ENCODE assay signal across 19 cellular contexts in the genomic region with DNA sequence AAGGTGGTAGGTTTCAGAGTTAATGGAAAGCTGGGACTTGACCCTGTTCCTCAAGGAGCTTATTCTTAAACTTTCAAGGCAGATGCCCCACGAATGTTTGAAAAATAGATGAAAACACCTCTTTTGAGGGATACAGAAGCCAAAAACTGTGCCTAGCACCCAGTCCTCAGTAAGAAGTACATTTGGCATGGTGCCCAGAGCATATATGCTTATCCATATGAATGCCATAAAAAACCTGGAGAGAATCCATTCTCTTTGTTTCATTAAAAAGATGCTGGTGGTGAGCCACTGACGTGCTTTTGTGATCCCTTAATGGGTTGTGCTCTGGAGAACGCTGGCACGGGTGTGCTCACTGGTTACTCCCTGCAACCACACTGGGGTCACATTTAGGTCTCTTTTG.
DNase-seq lines count a peak whose midpoint lies in the region; ATAC-seq and TF ChIP-seq lines count a peak whose summit lies in the region.
"Had no signal": no experiment of that assay in that cellular context is flagged by ENCODE, and none has a peak within 500 bp of the region (broad histone marks: within the 10 kb centered on the region; RNA-seq: fewer than 3 reads in every experiment).

No MANE protein-coding gene starts in this region.

- no peak overlapping the region for H3K23ac ChIP-seq in mesenchymal stem cell (ENCODE audit: low read length in 2 of 2)

- H2AK5ac ChIP-seq in mesenchymal stem cell (ENCODE audit: low read length, severe bottlenecking) = peak overlapping the region; percentile 7

- H3K27ac ChIP-seq in mesenchymal stem cell (ENCODE audit: low read length, poor library complexity, severe bottlenecking) = no peak overlapping the region
- H3K27ac ChIP-seq in suprapubic skin = peak overlapping the region; percentile 47
- H3K27ac ChIP-seq: BLaER1 treated with 17β-estradiol and CSF1 and Interleukin-3, amounts not matched to agents 10 nM and 100 nM; HL-60; SJCRH30 had no signal

- H3K27me3 ChIP-seq in adipocyte (replicated peaks; ENCODE audit: control insufficient read depth, insufficient read depth, low read length) (no peaks in the 10 kb centered on the region), mesenchymal stem cell (ENCODE audit: control insufficient read depth in 1 of 2, insufficient read depth in 1 of 2, low read length in 2 of 2) (no peaks in the 10 kb centered on the region), suprapubic skin (no peaks in the 10 kb centered on the region)
- H3K27me3 ChIP-seq: BLaER1 treated with 17β-estradiol and CSF1 and Interleukin-3, amounts not matched to agents 10 nM and 100 nM; MG63; SJCRH30 had no signal

- H2AFZ ChIP-seq in mesenchymal stem cell (ENCODE audit: low read depth, low read length) = no peak overlapping the region
- H2AFZ ChIP-seq: GM23248 had no signal

- no peaks in the 10 kb centered on the region for H3K79me1 ChIP-seq in mesenchymal stem cell (replicated peaks; ENCODE audit: low read length, poor library complexity, severe bottlenecking)

- no peak for TF ChIP-seq POLR2A in suprapubic skin (IDR thresholded peaks at IDR 0.05)

- peak overlapping the region in 1 of 2 experiments; percentile 98 for H3K14ac ChIP-seq in mesenchymal stem cell (ENCODE audit: low read length in 2 of 2)

- H3K4me1 ChIP-seq in adipocyte (ENCODE audit: control insufficient read depth, insufficient read depth, low read length) = peaks cover 71% of the 10 kb centered on the region
- peaks cover 23% of the 10 kb centered on the region for H3K4me1 ChIP-seq in mesenchymal stem cell (ENCODE audit: control insufficient read depth, insufficient read depth, low read depth, low read length)
- peaks cover 88% of the 10 kb centered on the region for H3K4me1 ChIP-seq in suprapubic skin
- H3K4me1 ChIP-seq: SJCRH30 had no signal

- H3K4me3 ChIP-seq in adipocyte (ENCODE audit: low read length) (no peak overlapping the region), mesenchymal stem cell (ENCODE audit: insufficient read depth in 1 of 2, low read depth in 1 of 2, low read length in 2 of 2) (no peak overlapping the region), suprapubic skin (no peak overlapping the region)
- H3K4me3 ChIP-seq: BLaER1 treated with 17β-estradiol and CSF1 and Interleukin-3, amounts not matched to agents 10 nM and 100 nM; GM23248; MG63; SJCRH30 had no signal

- ATAC-seq in HG03095 (IDR thresholded peaks at IDR 0.05; ENCODE audit: unreplicated experiment) = no peak
- ATAC-seq: HCT116 had no signal

- no peak for TF ChIP-seq EP300 in suprapubic skin (IDR thresholded peaks at IDR 0.05)

- DNase-seq in NCI-H1105 treated with DMSO at 0.1 percent for 48 hours (lab: John Stamatoyannopoulos, UW) (peak; percentile 13), NCI-H1105 (lab: John Stamatoyannopoulos, UW) (no peak), adipocyte (ENCODE audit: low read depth) (no peak), mesenchymal stem cell (no peak), suprapubic skin (ENCODE audit: low spot score in 2 of 2) (peak in 1 of 2 donors; percentile 2), GF-D8 (lab: John Stamatoyannopoulos, UW) (no peak), DMS 273 (lab: John Stamatoyannopoulos, UW; ENCODE audit: unreplicated experiment) (no peak)
- DNase-seq: 8988T, GM23248, MG63, NCI-H1092 treated with DMSO at 0.1 percent for 48 hours, NCI-H1694 treated with DMSO at 0.1 percent for 48 hours, NCI-H2107, NCI-H748 treated with DMSO at 0.1 percent for 48 hours had no signal

- H4K8ac ChIP-seq in mesenchymal stem cell (ENCODE audit: low read length) = peak overlapping the region; percentile 95

- H3K18ac ChIP-seq in mesenchymal stem cell (ENCODE audit: low read depth in 1 of 2, low read length in 2 of 2) = peak overlapping the region; percentile 98 to 99

- 97% methylated on average over 4 of the region's 4 CpGs for WGBS in mesenchymal stem cell
- WGBS in suprapubic skin = 89% methylated on average over 4 of the region's 4 CpGs

- H3K4ac ChIP-seq in mesenchymal stem cell (ENCODE audit: low read depth in 1 of 2, low read length in 2 of 2) = peak overlapping the region; percentile 98 to 100

- peak overlapping the region; percentile 94 for H3K9ac ChIP-seq in adipocyte (ENCODE audit: low read length)
- no peak overlapping the region for H3K9ac ChIP-seq in mesenchymal stem cell (ENCODE audit: low read length)
- H3K9ac ChIP-seq: BLaER1 treated with 17β-estradiol and CSF1 and Interleukin-3, amounts not matched to agents 10 nM and 100 nM had no signal

- H3K4me2 ChIP-seq in mesenchymal stem cell (ENCODE audit: low read length, poor library complexity, severe bottlenecking) = no peak overlapping the region
- H3K4me2 ChIP-seq: BLaER1 treated with 17β-estradiol and CSF1 and Interleukin-3, amounts not matched to agents 10 nM and 100 nM had no signal

- H2BK120ac ChIP-seq in mesenchymal stem cell (ENCODE audit: low read depth, low read length) = peak overlapping the region; percentile 95

- no peaks in the 10 kb centered on the region for H3K9me3 ChIP-seq in adipocyte (ENCODE audit: control insufficient read depth, low read length)
- H3K9me3 ChIP-seq in mesenchymal stem cell (ENCODE audit: control insufficient read depth, low read length) = peaks cover 2% of the 10 kb centered on the region
- H3K9me3 ChIP-seq in suprapubic skin = no peaks in the 10 kb centered on the region
- H3K9me3 ChIP-seq: SJCRH30 had no signal

- H4K91ac ChIP-seq in mesenchymal stem cell (ENCODE audit: low read length) = peak overlapping the region; percentile 99

- TF ChIP-seq CTCF in suprapubic skin (IDR thresholded peaks at IDR 0.05) = no peak

- H3K36me3 ChIP-seq in adipocyte (ENCODE audit: control insufficient read depth, insufficient read depth, low read length, severe bottlenecking) (no peaks in the 10 kb centered on the region), mesenchymal stem cell (ENCODE audit: control insufficient read depth in 1 of 2, insufficient read depth in 2 of 2, low read depth in 1 of 2, low read length in 2 of 2) (no peaks in the 10 kb centered on the region), suprapubic skin (no peaks in the 10 kb centered on the region)
- H3K36me3 ChIP-seq: BLaER1 treated with 17β-estradiol and CSF1 and Interleukin-3, amounts not matched to agents 10 nM and 100 nM; MG63; SJCRH30 had no signal

- no peak overlapping the region for H2BK5ac ChIP-seq in mesenchymal stem cell (ENCODE audit: low read depth, low read length, poor library complexity, severe bottlenecking)

- H2BK12ac ChIP-seq in mesenchymal stem cell (ENCODE audit: low read length in 2 of 2) = peak overlapping the region; percentile 99 to 100

- peak overlapping the region; percentile 97 for H2BK15ac ChIP-seq in mesenchymal stem cell (ENCODE audit: low read depth, poor library complexity, severe bottlenecking)
